Comparison of ENCODE assay signal across 8 cellular contexts in the genomic region with DNA sequence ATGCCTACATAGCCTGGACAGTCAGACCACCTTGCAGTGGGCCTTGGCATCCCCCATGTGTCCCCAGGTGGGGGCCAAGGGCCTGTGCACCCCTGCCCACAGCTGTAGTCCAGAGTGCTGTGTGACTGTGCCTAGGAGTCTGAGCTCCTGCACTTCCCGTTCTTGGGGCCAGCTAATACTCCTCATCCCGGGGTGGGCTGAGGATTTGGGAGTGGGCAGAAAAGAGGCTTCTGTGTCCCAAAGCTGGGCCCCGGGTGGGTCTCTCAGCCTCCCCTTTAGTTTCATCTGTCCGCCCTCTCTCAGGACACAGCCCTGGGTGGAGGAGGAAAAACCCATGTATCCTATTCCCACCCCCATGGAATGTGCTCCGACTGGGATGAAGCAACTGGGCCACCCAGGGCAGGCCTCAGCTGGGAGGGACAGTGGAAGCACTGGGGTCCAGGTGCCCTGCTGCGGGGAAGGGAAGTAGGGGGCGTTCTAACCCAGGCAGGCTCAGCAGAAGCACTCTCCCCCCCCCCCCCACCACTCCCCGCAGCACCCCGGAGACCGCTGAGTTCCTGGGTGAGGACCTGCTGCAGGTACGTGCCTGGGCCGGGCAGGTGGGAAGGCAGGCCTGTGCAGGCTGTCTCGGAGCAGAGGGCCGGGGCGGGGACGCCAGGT. TPM values are rescaled to one million over a fixed set of nuclear protein-coding genes. Genes with fewer than 3 reads are reported as not detected.
DNase-seq lines count a peak whose midpoint lies in the region; ATAC-seq and TF ChIP-seq lines count a peak whose summit lies in the region.

No MANE protein-coding gene starts in this region.

- H3K27ac ChIP-seq in A673 (ENCODE audit: low read depth, low read length, poor library complexity, severe bottlenecking), result peak overlapping the region; percentile 42

- H3K27me3 Mint-ChIP-seq in brain (peaks cover 14% of the 10 kb centered on the region), mesothelial cell of epicardium (ENCODE audit: low read depth) (no peaks in the 10 kb centered on the region)

- no peaks in the 10 kb centered on the region for H3K9me3 ChIP-seq in A673 (ENCODE audit: low read depth, low read length, poor library complexity, severe bottlenecking)

- H3K27ac Mint-ChIP-seq in brain (peak overlapping the region in 1 of 5 experiments; percentile 84), mesothelial cell of epicardium (no peak overlapping the region)

- peaks cover 37% of the 10 kb centered on the region for H3K4me1 Mint-ChIP-seq in brain
- peaks cover 19% of the 10 kb centered on the region for H3K4me1 Mint-ChIP-seq in mesothelial cell of epicardium

- no peaks in the 10 kb centered on the region for H3K36me3 ChIP-seq in A673 (ENCODE audit: insufficient read depth, low read length, poor library complexity, severe bottlenecking)

- H3K4me3 ChIP-seq in A673 (ENCODE audit: low read depth, low read length, poor library complexity, severe bottlenecking), result peak overlapping the region; percentile 59

- H3K27me3 ChIP-seq in A673 (replicated peaks; ENCODE audit: insufficient read depth, low read depth, low read length, poor library complexity), result no peaks in the 10 kb centered on the region

- H3K9me3 Mint-ChIP-seq in brain (no peaks in the 10 kb centered on the region), mesothelial cell of epicardium (no peaks in the 10 kb centered on the region)

- H3K4me3 Mint-ChIP-seq in brain (peak overlapping the region; percentile 65 to 89 (median 81)), mesothelial cell of epicardium (peak overlapping the region; percentile 87)

- DNase-seq in A673 (ENCODE audit: low spot score) (no peak), HT-29 (ENCODE audit: low spot score) (peak; percentile 36), mesothelial cell of epicardium (ENCODE audit: low spot score in 2 of 2, unreplicated experiment in 2 of 2) (no peak), HEK293T (ENCODE audit: extremely low spot score) (no peak), DMS79 treated with DMSO at 0.1 percent for 48 hours (lab: John Stamatoyannopoulos, UW) (no peak)

- H3K4me1 ChIP-seq in A673 (ENCODE audit: insufficient read depth, low read length, poor library complexity, severe bottlenecking), result peaks cover 14% of the 10 kb centered on the region

- POLR2A ChIA-PET in A673 (lab: Charles Lee; ENCODE audit: low non-redundant PET), result no interaction called here
- POLR2A ChIA-PET in HEK293T (lab: Yijun Ruan, JAX), result interaction anchor here (1.0 to 5.2 kb wide), 4 partner anchors 17 to 164 kb away, joined by 3 to 69 read pairs (median 4); a partner anchor contains a TSS

- no TSS peak for BruUV-seq in A673 (replicated peaks; lab: Mats Ljungman, UMichigan)

- intact Hi-C loops in A673 (cut with micrococcal nuclease; ENCODE audit: unreplicated experiment), result loop anchor here (5.0 kb wide), 1 partner anchor 42 kb away; no protein-coding TSS in a partner anchor

- CTCF ChIA-PET in A673 (lab: Charles Lee) (no interaction called here), HEK293T (lab: Yijun Ruan, JAX) (interaction anchor here (3.2 kb wide), 1 partner anchor 8 kb away, joined by 41 read pairs; no protein-coding TSS in a partner anchor)

- TF ChIP-seq CTCF in A673 (conservative IDR thresholded peaks at IDR 0.05; ENCODE audit: low read depth, low read length), result no peak
- no peak for TF ChIP-seq CTCF in brain (conservative IDR thresholded peaks at IDR 0.05)
- no peak for TF ChIP-seq CTCF in mesothelial cell of epicardium (IDR thresholded peaks at IDR 0.05; ENCODE audit: unreplicated experiment)

- no peak for ATAC-seq in HG02981 (IDR thresholded peaks at IDR 0.05; ENCODE audit: unreplicated experiment)
- no peak for ATAC-seq in HG02798 (IDR thresholded peaks at IDR 0.05; ENCODE audit: poor library complexity, unreplicated experiment)

- H3K36me3 Mint-ChIP-seq in brain (no peaks in the 10 kb centered on the region), mesothelial cell of epicardium (peaks cover 5% of the 10 kb centered on the region)

TF ChIP-seq in HEK293T, 16 proteins besides CTCF, POLR2A, EP300 and RAD21:
- TF ChIP-seq TARDBP (IDR thresholded peaks at IDR 0.05), result no peak
- TF ChIP-seq SUZ12 (IDR thresholded peaks at IDR 0.05), result no peak
- TF ChIP-seq FOXK2 (IDR thresholded peaks at IDR 0.05), result no peak
- TF ChIP-seq FOXA1 (IDR thresholded peaks at IDR 0.05), result no peak
- TF ChIP-seq L3MBTL2 (conservative IDR thresholded peaks at IDR 0.05), result no peak
- no peak for TF ChIP-seq NFRKB (IDR thresholded peaks at IDR 0.05)
- TF ChIP-seq ARNT (IDR thresholded peaks at IDR 0.05), result no peak
- TF ChIP-seq CTBP1 (IDR thresholded peaks at IDR 0.05; ENCODE audit: borderline replicate concordance), result no peak
- no peak for TF ChIP-seq BHLHE40 (IDR thresholded peaks at IDR 0.05; ENCODE audit: borderline replicate concordance)

RNA-seq across cellular contexts. Expression of a gene that starts 1.3 kb away (rescaled TPM):
- total RNA-seq in A673 (2021), result 12.9 and 22.7 TPM in 2 replicates
- total RNA-seq in HT-29 (2014; rRNA removed; shearing (Covaris generic)), result 38.8 and 47.1 TPM in 2 replicates
- 7.6 TPM for polyA plus RNA-seq in brain (ENCODE audit: insufficient read depth, low read depth, low replicate concordance)
- total RNA-seq in mesothelial cell of epicardium, result 30.0 to 33.0 TPM (median 31.9 TPM) in 3 replicates

RNA-seq across cellular contexts. Expression of a gene that starts 17.8 kb away (rescaled TPM):
- total RNA-seq in A673 (2021) (57.3 and 63.5 TPM in 2 replicates), mesothelial cell of epicardium (15.6 to 16.5 TPM (median 16.1 TPM) in 3 replicates)
- 25.4 and 33.0 TPM in 2 replicates for total RNA-seq in HT-29 (2014; rRNA removed; shearing (Covaris generic))
- polyA plus RNA-seq in brain (ENCODE audit: insufficient read depth, low read depth, low replicate concordance), result 192 TPM

RNA-seq across cellular contexts. Expression of a gene that starts 32.1 kb away (rescaled TPM):
- total RNA-seq in A673 (2021), result 74.6 and 79.4 TPM in 2 replicates
- 54.1 and 55.1 TPM in 2 replicates for total RNA-seq in HT-29 (2014; rRNA removed; shearing (Covaris generic))
- polyA plus RNA-seq in brain (ENCODE audit: insufficient read depth, low read depth, low replicate concordance), result 41.6 TPM
- total RNA-seq in mesothelial cell of epicardium, result 96.6 to 107 TPM (median 96.6 TPM) in 3 replicates

RNA-seq across cellular contexts. Expression of a gene that starts 34.7 kb away (rescaled TPM):
- total RNA-seq in A673 (2021), result 269 and 322 TPM in 2 replicates
- 15.3 and 30.9 TPM in 2 replicates for total RNA-seq in HT-29 (2014; rRNA removed; shearing (Covaris generic))
- 304 TPM for polyA plus RNA-seq in brain (ENCODE audit: insufficient read depth, low read depth, low replicate concordance)
- 238 to 262 TPM (median 242 TPM) in 3 replicates for total RNA-seq in mesothelial cell of epicardium

RNA-seq across cellular contexts. Expression of a gene that starts 45.4 kb away (rescaled TPM):
- total RNA-seq in A673 (2021) (51.9 and 52.9 TPM in 2 replicates), mesothelial cell of epicardium (23.9 to 25.2 TPM (median 24.8 TPM) in 3 replicates)
- total RNA-seq in HT-29 (2014; rRNA removed; shearing (Covaris generic)), result 25.2 and 42.3 TPM in 2 replicates
- polyA plus RNA-seq in brain (ENCODE audit: insufficient read depth, low read depth, low replicate concordance), result 27.5 TPM
